8 cellular contexts compared by ENCODE assay signal in the genomic region with DNA sequence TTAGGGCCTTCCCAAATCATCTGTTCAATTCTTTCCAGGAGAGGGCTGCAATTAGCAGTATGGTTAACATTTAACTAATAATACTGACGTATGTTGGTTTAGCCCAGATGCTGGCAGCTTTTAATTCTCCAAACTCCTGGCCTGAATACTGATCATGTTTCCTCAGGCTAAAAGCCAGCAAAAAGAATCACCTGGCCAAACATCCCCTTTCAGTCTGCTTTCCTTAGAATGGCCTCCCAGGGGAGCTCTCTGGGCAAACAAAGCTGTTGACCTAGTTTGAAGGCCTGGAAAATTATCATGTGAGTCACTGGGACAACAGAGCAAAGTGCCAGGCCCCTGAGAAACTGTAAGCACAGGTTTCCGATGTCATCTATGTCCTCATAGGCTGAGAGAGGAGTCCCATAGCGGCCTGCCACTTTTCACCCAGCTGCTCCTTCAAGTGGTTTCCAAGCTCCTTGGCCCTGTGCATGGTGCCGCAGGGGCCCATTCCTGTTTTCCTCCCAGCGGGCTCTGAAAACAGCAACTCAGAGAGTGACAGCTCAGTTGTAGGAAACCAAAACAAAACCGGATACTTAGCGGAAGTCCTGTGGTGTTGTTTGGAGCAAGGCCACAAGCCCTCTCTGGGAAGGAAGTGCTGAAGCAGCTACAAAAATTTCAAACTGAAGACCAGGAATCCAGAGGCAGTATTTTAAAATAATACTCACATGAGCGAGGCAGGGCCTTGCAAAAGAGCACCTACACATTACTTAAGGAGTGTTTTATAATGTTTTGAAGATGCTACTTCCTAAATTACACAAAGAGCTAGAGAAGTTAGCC. TPM values are rescaled to one million over a fixed set of nuclear protein-coding genes. Genes with fewer than 3 reads are reported as not detected.
DNase-seq lines count a peak whose midpoint lies in the region; ATAC-seq and TF ChIP-seq lines count a peak whose summit lies in the region.

No MANE protein-coding gene starts in this region.

- TF ChIP-seq POLR2A in GM18505 (IDR thresholded peaks at IDR 0.05; ENCODE audit: borderline replicate concordance, extremely low read depth, insufficient read depth, insufficient read length): no peak

- no peak overlapping the region for H3K9ac ChIP-seq in muscle layer of colon (ENCODE audit: low read length)

- no peaks in the 10 kb centered on the region for H3K9me3 Mint-ChIP-seq in stimulated activated memory B cell treated with anti-CD40 and anti-IgM and Interleukin-4, amounts not matched to agents 10 μg/mL and 1 μg/mL and 100 μg/mL, for 72 hours

- peak overlapping the region; percentile 69 for H3K4me3 Mint-ChIP-seq in stimulated activated memory B cell treated with anti-CD40 and anti-IgM and Interleukin-4, amounts not matched to agents 10 μg/mL and 1 μg/mL and 100 μg/mL, for 72 hours

- peaks cover 49% of the 10 kb centered on the region for H3K4me1 Mint-ChIP-seq in stimulated activated memory B cell treated with anti-CD40 and anti-IgM and Interleukin-4, amounts not matched to agents 10 μg/mL and 1 μg/mL and 100 μg/mL, for 72 hours

- no TSS peak for BruUV-seq in Panc1 (replicated peaks; lab: Mats Ljungman, UMichigan)

- POLR2A ChIA-PET in Panc1 (lab: Charles Lee): interaction anchor here (0.5 to 1.4 kb wide), 5 partner anchors 29 to 226 kb away, joined by 3 to 7 read pairs (median 3); no protein-coding TSS in a partner anchor

- peak overlapping the region; percentile 91 for H3K27ac Mint-ChIP-seq in stimulated activated memory B cell treated with anti-CD40 and anti-IgM and Interleukin-4, amounts not matched to agents 10 μg/mL and 1 μg/mL and 100 μg/mL, for 72 hours

- no peaks in the 10 kb centered on the region for H3K36me3 Mint-ChIP-seq in stimulated activated memory B cell treated with anti-CD40 and anti-IgM and Interleukin-4, amounts not matched to agents 10 μg/mL and 1 μg/mL and 100 μg/mL, for 72 hours

- ATAC-seq in Panc1 (peak; percentile 98), GM18505 (IDR thresholded peaks at IDR 0.05; ENCODE audit: unreplicated experiment) (no peak)
- peak; percentile 71 for ATAC-seq in stimulated activated memory B cell treated with anti-CD40 and anti-IgM and Interleukin-4, amounts not matched to agents 10 μg/mL and 1 μg/mL and 100 μg/mL, for 72 hours

- H3K27ac ChIP-seq in Panc1 (ENCODE audit: low read length) (peak overlapping the region; percentile 72), muscle layer of colon (ENCODE audit: low read depth, low read length) (peak overlapping the region; percentile 78)

- in situ Hi-C loops in Panc1 (cut with HindIII; ENCODE audit: low pct_unique_long_range_greater_than_20kb, low sequenced_read_pairs): no loop called here

- DNase-seq in DMS79 (lab: John Stamatoyannopoulos, UW): peak; percentile 95
- peak; percentile 61 for DNase-seq in Jurkat, Clone E6-1 (ENCODE audit: low read depth, low spot score)
- peak; percentile 96 for DNase-seq in Panc1 (ENCODE audit: low read depth, low spot score)
- peak; percentile 9 to 28 for DNase-seq in activated T-helper 1 cell treated with anti-CD3 and anti-CD28 coated beads, Interleukin-2, amount 50 U/mL, for 16 hours (ENCODE audit: low read depth in 1 of 2, low spot score in 1 of 2)
- DNase-seq in fibroblast of gingiva (ENCODE audit: low read depth): peak; percentile 99

- intact Hi-C loops in Panc1 (cut with micrococcal nuclease; ENCODE audit: unreplicated experiment): no loop called here

- peak; percentile 48 for TF ChIP-seq CTCF in Panc1 (IDR thresholded peaks at IDR 0.05)

- CTCF ChIA-PET in Panc1 (lab: Charles Lee): interaction anchor here (0.6 to 1.5 kb wide), 7 partner anchors 9 to 79 kb away, joined by 3 to 10 read pairs (median 4); a partner anchor contains a TSS

- peak overlapping the region; percentile 17; the same call in 1 of the 2 replicates for H3K4me3 ChIP-seq in Jurkat, Clone E6-1 (ENCODE audit: low read length)
- H3K4me3 ChIP-seq in Panc1 (ENCODE audit: low read depth in 2 of 2, low read length in 2 of 2) (peak overlapping the region; percentile 14 to 31), muscle layer of colon (ENCODE audit: low read depth in 1 of 2, low read length in 2 of 2) (peak overlapping the region in 1 of 2 donors; percentile 46)

- H3K4me1 ChIP-seq in Panc1 (ENCODE audit: control insufficient read depth, insufficient read depth, low read length): peaks cover 19% of the 10 kb centered on the region
- peaks cover 41% of the 10 kb centered on the region for H3K4me1 ChIP-seq in muscle layer of colon (ENCODE audit: insufficient read depth, low read length)

- H3K9me3 ChIP-seq in Panc1 (ENCODE audit: control insufficient read depth, insufficient read depth, low read depth, low read length) (no peaks in the 10 kb centered on the region), muscle layer of colon (ENCODE audit: low read length) (no peaks in the 10 kb centered on the region)

- no peaks in the 10 kb centered on the region for H3K27me3 Mint-ChIP-seq in stimulated activated memory B cell treated with anti-CD40 and anti-IgM and Interleukin-4, amounts not matched to agents 10 μg/mL and 1 μg/mL and 100 μg/mL, for 72 hours

- no peaks in the 10 kb centered on the region for H3K36me3 ChIP-seq in Panc1 (ENCODE audit: control insufficient read depth, insufficient read depth, low read length)
- no peaks in the 10 kb centered on the region for H3K36me3 ChIP-seq in muscle layer of colon (ENCODE audit: insufficient read depth, low read length)

- H3K27me3 ChIP-seq in Panc1 (ENCODE audit: control insufficient read depth, insufficient read depth, low read length): no peaks in the 10 kb centered on the region
- H3K27me3 ChIP-seq in muscle layer of colon (ENCODE audit: control insufficient read depth in 1 of 2, insufficient read depth in 2 of 2, low read length in 2 of 2): no peaks in the 10 kb centered on the region

RNA-seq across cellular contexts. Expression of a gene that starts 36.5 kb away (rescaled TPM):
- polyA plus RNA-seq in Jurkat, Clone E6-1 (2012; ENCODE audit: insufficient read depth, insufficient read length): 233 TPM
- 263 TPM for total RNA-seq in Panc1 (2021; ENCODE audit: unreplicated experiment)
- 211 TPM for polyA plus RNA-seq in Panc1 (2012; ENCODE audit: insufficient read length)

RNA-seq across cellular contexts. Expression of a gene that starts 40.7 kb away (rescaled TPM):
- polyA plus RNA-seq in Jurkat, Clone E6-1 (2012; ENCODE audit: insufficient read depth, insufficient read length): 14.8 TPM
- total RNA-seq in Panc1 (2021; ENCODE audit: unreplicated experiment): 14.4 TPM
- polyA plus RNA-seq in Panc1 (2012; ENCODE audit: insufficient read length): 6.8 TPM

Comparison
In these comparisons a context has a peak if more than half of its experiments do, and no peak if none do; other contexts are left out.
1. DNase-seq: peak in every context shown above with its lines; median percentile 99 in fibroblast of gingiva; 96 in Panc1; 95 in DMS79; 61 in Jurkat, Clone E6-1; 18 in activated T-helper 1 cell treated with anti-CD3 and anti-CD28 coated beads, Interleukin-2, amount 50 U/mL, for 16 hours.